32 cellular contexts compared by ENCODE assay signal in genomic region chr11:84962018-84962417, GRCh38.
"Had no signal": no experiment of that assay in that cellular context is flagged by ENCODE, and none has a peak within 500 bp of the region (broad histone marks: within the 10 kb centered on the region; RNA-seq: fewer than 3 reads in every experiment).

No MANE protein-coding gene starts in this region.

- H3K4me3 ChIP-seq: K562, Peyer's patch, SJSA1 had no signal

- ATAC-seq: K562, PC-3, T-cell had no signal

- H3K27ac ChIP-seq: Peyer's patch, SJSA1 had no signal

- H3K4me2 ChIP-seq: SK-N-SH had no signal

- FAIRE-seq: K562 had no signal

- H3K36me3 ChIP-seq: Peyer's patch, SJSA1 had no signal

- H3K9me2 ChIP-seq: SK-N-SH had no signal

- H3K27me3 Mint-ChIP-seq: T-cell had no signal

- H3K9me3 ChIP-seq: Peyer's patch, SJSA1, SK-N-SH had no signal

- DNase-seq: Karpas-422, KG1, NCI-H1048, NCI-H1092 treated with DMSO at 0.1 percent for 48 hours, NCI-H1105 treated with DMSO at 0.1 percent for 48 hours, NCI-H1417, NCI-H1436, NCI-H146, NCI-H1694, NCI-H187, NCI-H1930, NCI-H2029 treated with DMSO at 0.1 percent for 48 hours, NCI-H2081 treated with DMSO at 0.1 percent for 48 hours, NCI-H2107, NCI-H2171, NCI-H226, NCI-H446 treated with DMSO at 0.1 percent for 48 hours, NCI-H510A, NCI-H524, NCI-H526, NCI-H69, NCI-H748 treated with DMSO at 0.1 percent for 48 hours, NCI-H82, PC-3, Peyer's patch, Right ventricle myocardium superior, RPMI8226, SHP77 treated with DMSO at 0.1 percent for 48 hours, SK-N-SH, T-cell had no signal

- H3K27me3 ChIP-seq: Peyer's patch, SJSA1 had no signal

- H3K4me3 Mint-ChIP-seq: T-cell had no signal

- H3K9ac ChIP-seq: SK-N-SH had no signal

- H3K27ac Mint-ChIP-seq: T-cell had no signal

- H3K4me1 Mint-ChIP-seq: T-cell had no signal

- H3K4me1 ChIP-seq: Peyer's patch, SJSA1 had no signal

- H3K36me3 Mint-ChIP-seq: T-cell had no signal
